Comparison of ENCODE assay signal across 9 cellular contexts in genomic region chr7:123533929-123534382, GRCh38. TPM values are rescaled to one million over a fixed set of nuclear protein-coding genes. Genes with fewer than 3 reads are reported as not detected.
DNase-seq lines count a peak whose midpoint lies in the region; ATAC-seq and TF ChIP-seq lines count a peak whose summit lies in the region.
"Had no signal": no experiment of that assay in that cellular context is flagged by ENCODE, and none has a peak within 500 bp of the region (broad histone marks: within the 10 kb centered on the region; RNA-seq: fewer than 3 reads in every experiment).

No MANE protein-coding gene starts in this region.

- H3K9me2 ChIP-seq in Karpas-422 (replicated peaks; ENCODE audit: insufficient read depth, low read length), result no peaks in the 10 kb centered on the region

- H3K4me1 ChIP-seq in Karpas-422 (ENCODE audit: low read length) (peaks cover 11% of the 10 kb centered on the region; the same call in 1 of the 2 replicates), mononuclear cell (ENCODE audit: insufficient read depth, low read length) (peaks cover 12% of the 10 kb centered on the region)

- CTCF ChIA-PET in MCF 10A (lab: Yijun Ruan, JAX), result interaction anchor here (0.6 to 3.0 kb wide), 4 partner anchors 14 to 227 kb away, joined by 3 to 41 read pairs (median 8); no protein-coding TSS in a partner anchor

- no peak for TF ChIP-seq CTCF in GM12864 (IDR thresholded peaks at IDR 0.05; ENCODE audit: low read depth, low read length, missing control alignments)
- no peak for TF ChIP-seq CTCF in MCF 10A (IDR thresholded peaks at IDR 0.05; ENCODE audit: unreplicated experiment)

- peaks cover 11% of the 10 kb centered on the region for H3K36me3 Mint-ChIP-seq in MCF 10A (ENCODE audit: insufficient read depth, unreplicated experiment)

- peak; percentile 12 for ATAC-seq in GM21529 (IDR thresholded peaks at IDR 0.05; ENCODE audit: unreplicated experiment)
- no peak for ATAC-seq in HG03097 (IDR thresholded peaks at IDR 0.05; ENCODE audit: low FRiP score, unreplicated experiment)

- BruUV-seq in MCF 10A (replicated peaks; lab: Mats Ljungman, UMichigan), result no TSS peak

- H3K36me3 ChIP-seq in Karpas-422 (ENCODE audit: insufficient read depth, low read length), result no peaks in the 10 kb centered on the region

- no peaks in the 10 kb centered on the region for H3K79me2 ChIP-seq in Karpas-422 (ENCODE audit: low read length)

- H4K20me1 ChIP-seq in Karpas-422 (ENCODE audit: insufficient read depth, low read depth, low read length), result no peaks in the 10 kb centered on the region

- no peaks in the 10 kb centered on the region for H3K9me3 Mint-ChIP-seq in MCF 10A (ENCODE audit: unreplicated experiment)

- no peaks in the 10 kb centered on the region for H3K27me3 ChIP-seq in Karpas-422 (ENCODE audit: low read length)
- H3K27me3 ChIP-seq in mononuclear cell (ENCODE audit: insufficient read depth, low read length), result peaks cover 31% of the 10 kb centered on the region

- intact Hi-C loops in MCF 10A (cut with micrococcal nuclease), result no loop called here

- POLR2A ChIA-PET in MCF 10A (lab: Yijun Ruan, JAX), result interaction anchor here (0.7 to 3.0 kb wide), 4 partner anchors 23 to 215 kb away, joined by 3 to 28 read pairs (median 5); partner anchors contain the start of gene NDUFA5

- peaks cover 22% of the 10 kb centered on the region for H3K4me1 Mint-ChIP-seq in MCF 10A (ENCODE audit: insufficient read depth, unreplicated experiment)

- H3K4me3 ChIP-seq in GM12864 (ENCODE audit: low read depth, low read length) (peak overlapping the region; percentile 60), Karpas-422 (ENCODE audit: low read length) (peak overlapping the region; percentile 18; the same call in 1 of the 2 replicates), mononuclear cell (ENCODE audit: low read length) (peak overlapping the region; percentile 39)

- H3K4me2 ChIP-seq in Karpas-422 (ENCODE audit: low read depth, low read length, poor library complexity, severe bottlenecking), result peak overlapping the region; percentile 53

- peak overlapping the region; percentile 43 for H3K27ac Mint-ChIP-seq in MCF 10A (ENCODE audit: low read depth, unreplicated experiment)

- DNase-seq in GM12864 (ENCODE audit: low read depth), result no peak
- DNase-seq in Karpas-422, result peak; percentile 43
- DNase-seq in MCF 10A (ENCODE audit: unreplicated experiment), result no peak
- no peak for DNase-seq in NCI-H510A (lab: John Stamatoyannopoulos, UW)
- no peak for DNase-seq in DMS153 treated with DMSO at 0.1 percent for 48 hours (lab: John Stamatoyannopoulos, UW; ENCODE audit: unreplicated experiment)

- H3K4me3 Mint-ChIP-seq in MCF 10A (ENCODE audit: unreplicated experiment), result peak overlapping the region; percentile 75

- no peak overlapping the region for H3K27ac ChIP-seq in Karpas-422 (ENCODE audit: low read length)

- H3K9ac ChIP-seq in Karpas-422 (ENCODE audit: low read length), result no peak overlapping the region

- no peak overlapping the region for H2AFZ ChIP-seq in Karpas-422 (ENCODE audit: low read length)

- H3K9me3 ChIP-seq in Karpas-422 (ENCODE audit: low read length) (no peaks in the 10 kb centered on the region), mononuclear cell (ENCODE audit: low read depth, low read length) (no peaks in the 10 kb centered on the region)

- H3K27me3 Mint-ChIP-seq in MCF 10A (ENCODE audit: insufficient read depth, unreplicated experiment), result peaks cover 22% of the 10 kb centered on the region

RNA-seq across cellular contexts. Expression of gene IQUB, which starts 0.4 kb away (rescaled TPM):
- 0.22 and 0.97 TPM in 2 replicates for total RNA-seq in Karpas-422 (2014; rRNA removed; shearing (Covaris generic); ENCODE audit: low replicate concordance)
- total RNA-seq in MCF 10A (2022), result 0.16 and 0.17 TPM in 2 replicates
- total RNA-seq in mononuclear cell, result 0.52 TPM
- total RNA-seq: T-helper 2 cell treated with Interferon-gamma antibody and Interleukin-4, amounts not matched to agents 100 ng/mL and 5 ng/mL, for 36 hours had no signal

RNA-seq across cellular contexts. Expression of gene NDUFA5, which starts 23.7 kb away (rescaled TPM):
- total RNA-seq in Karpas-422 (2014; rRNA removed; shearing (Covaris generic); ENCODE audit: low replicate concordance), result 47.8 and 59.0 TPM in 2 replicates
- total RNA-seq in MCF 10A (2022), result 71.9 and 72.8 TPM in 2 replicates
- total RNA-seq in mononuclear cell, result 53.7 TPM
